In the genomic region with DNA sequence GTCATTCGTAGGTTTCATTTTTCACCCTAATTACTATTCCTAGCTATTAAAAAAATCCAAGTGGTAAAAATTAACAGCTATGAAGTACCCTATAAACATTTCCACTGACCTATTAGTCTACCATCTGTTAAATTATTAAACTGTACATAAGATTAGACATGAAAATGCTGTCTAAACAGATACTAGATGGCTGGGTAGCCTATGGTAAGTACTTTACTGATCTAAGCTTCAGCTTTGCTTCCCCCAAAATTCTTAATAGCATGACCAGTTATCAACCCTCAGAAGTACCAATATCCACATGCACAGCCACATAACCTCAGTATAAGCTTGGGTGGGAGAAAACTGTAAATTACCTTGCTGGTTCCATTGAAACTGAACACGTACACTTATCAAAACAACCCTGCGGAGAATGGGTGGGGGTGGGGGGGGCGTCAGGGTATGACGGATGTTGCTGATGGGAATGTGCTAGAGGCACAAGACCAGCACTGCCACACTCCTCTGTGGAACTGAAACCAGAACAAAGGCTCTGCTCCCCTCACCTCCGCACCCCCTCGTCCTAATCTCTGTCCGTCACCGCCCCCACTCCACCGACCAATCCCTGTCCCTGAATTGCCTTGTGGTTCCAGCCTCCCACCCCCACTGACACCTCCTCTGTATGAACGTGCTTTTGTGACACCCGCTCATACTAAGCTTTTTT, we compare ENCODE assay signal across 8 cellular contexts. TPM values are rescaled to one million over a fixed set of nuclear protein-coding genes. Genes with fewer than 3 reads are reported as not detected.
DNase-seq lines count a peak whose midpoint lies in the region; ATAC-seq and TF ChIP-seq lines count a peak whose summit lies in the region.

No MANE protein-coding gene starts in this region.

- no peak overlapping the region for H3K9ac ChIP-seq in mesenchymal stem cell (ENCODE audit: low read length)

- peaks cover 1% of the 10 kb centered on the region for H3K79me1 ChIP-seq in mesenchymal stem cell (replicated peaks; ENCODE audit: low read length, poor library complexity, severe bottlenecking)

- no peak overlapping the region for H2AFZ ChIP-seq in mesenchymal stem cell (ENCODE audit: low read depth, low read length)

- no peak overlapping the region for H2BK15ac ChIP-seq in mesenchymal stem cell (ENCODE audit: low read depth, poor library complexity, severe bottlenecking)

- no peak for TF ChIP-seq CTCF in transverse colon (IDR thresholded peaks at IDR 0.05)

- H3K27ac ChIP-seq in mesenchymal stem cell (ENCODE audit: low read length, poor library complexity, severe bottlenecking) = peak overlapping the region; percentile 83
- no peak overlapping the region for H3K27ac ChIP-seq in transverse colon

- no peak overlapping the region for H2BK12ac ChIP-seq in mesenchymal stem cell (ENCODE audit: low read length in 2 of 2)

- no peaks in the 10 kb centered on the region for H3K27me3 ChIP-seq in mesenchymal stem cell (ENCODE audit: control insufficient read depth in 1 of 2, insufficient read depth in 1 of 2, low read length in 2 of 2)
- H3K27me3 ChIP-seq in transverse colon = no peaks in the 10 kb centered on the region

- peak overlapping the region; percentile 56; the same call in 1 of the 2 replicates for H3K4me3 ChIP-seq in GM08714 (ENCODE audit: low read length)
- H3K4me3 ChIP-seq in mesenchymal stem cell (ENCODE audit: insufficient read depth in 1 of 2, low read depth in 1 of 2, low read length in 2 of 2) = no peak overlapping the region
- no peak overlapping the region for H3K4me3 ChIP-seq in transverse colon

- no peak overlapping the region for H3K23ac ChIP-seq in mesenchymal stem cell (ENCODE audit: low read length in 2 of 2)

- H2BK120ac ChIP-seq in mesenchymal stem cell (ENCODE audit: low read depth, low read length) = no peak overlapping the region

- peak; percentile 35 to 72 for DNase-seq in NCI-H524 (lab: John Stamatoyannopoulos, UW)
- peak; percentile 46 for DNase-seq in activated T-helper 1 cell treated with Interleukin-2 at 50 U/mL for 16 hours (ENCODE audit: low read depth)
- no peak for DNase-seq in mesenchymal stem cell
- DNase-seq in transverse colon = peak; percentile 73
- no peak for DNase-seq in Kasumi-1 (lab: John Stamatoyannopoulos, UW)
- no peak for DNase-seq in NCI-H748 (lab: John Stamatoyannopoulos, UW; ENCODE audit: unreplicated experiment)

- H3K4me1 ChIP-seq in mesenchymal stem cell (ENCODE audit: control insufficient read depth, insufficient read depth, low read depth, low read length) (peaks cover 17% of the 10 kb centered on the region), transverse colon (peaks cover 7 to 57% (median 29%) of the 10 kb centered on the region in 4 donors)

- H4K91ac ChIP-seq in mesenchymal stem cell (ENCODE audit: low read length) = no peak overlapping the region

- WGBS in mesenchymal stem cell = 92% methylated on average over 11 of the region's 12 CpGs
- 64 to 67% methylated on average over 6 to 12 of the region's 12 CpGs for WGBS in transverse colon (ENCODE audit: low coverage in 1 of 2), 2 donors

- in situ Hi-C loops in transverse colon (cut with MboI; ENCODE audit: low pct_ligation_motif_present in 1 of 4, low pct_unique_long_range_greater_than_20kb in 1 of 4, low sequenced_read_pairs in 3 of 4) = no loop called here

- H3K36me3 ChIP-seq in mesenchymal stem cell (ENCODE audit: control insufficient read depth in 1 of 2, insufficient read depth in 2 of 2, low read depth in 1 of 2, low read length in 2 of 2) (no peaks in the 10 kb centered on the region), transverse colon (no peaks in the 10 kb centered on the region)

- no peak overlapping the region for H3K4ac ChIP-seq in mesenchymal stem cell (ENCODE audit: low read depth in 1 of 2, low read length in 2 of 2)

- no peaks in the 10 kb centered on the region for H3K9me3 ChIP-seq in mesenchymal stem cell (ENCODE audit: control insufficient read depth, low read length)
- no peaks in the 10 kb centered on the region for H3K9me3 ChIP-seq in transverse colon

- intact Hi-C loops in transverse colon (cut with DNase I; ENCODE audit: low total_unique reads) = no loop called here

- H3K14ac ChIP-seq in mesenchymal stem cell (ENCODE audit: low read length in 2 of 2) = no peak overlapping the region

- peak overlapping the region; percentile 3 for H2BK5ac ChIP-seq in mesenchymal stem cell (ENCODE audit: low read depth, low read length, poor library complexity, severe bottlenecking)

- H2AK5ac ChIP-seq in mesenchymal stem cell (ENCODE audit: low read length, severe bottlenecking) = peak overlapping the region; percentile 5

- peak overlapping the region; percentile 47 for H3K4me2 ChIP-seq in mesenchymal stem cell (ENCODE audit: low read length, poor library complexity, severe bottlenecking)

- ATAC-seq in GM21786 (IDR thresholded peaks at IDR 0.05; ENCODE audit: unreplicated experiment) = peak; percentile 58

- TF ChIP-seq POLR2A in transverse colon (IDR thresholded peaks at IDR 0.05) = no peak

- no peak for TF ChIP-seq EP300 in transverse colon (IDR thresholded peaks at IDR 0.05; ENCODE audit: low read depth)

- no peak overlapping the region for H3K18ac ChIP-seq in mesenchymal stem cell (ENCODE audit: low read depth in 1 of 2, low read length in 2 of 2)

- peak overlapping the region; percentile 84 for H4K8ac ChIP-seq in mesenchymal stem cell (ENCODE audit: low read length)

RNA-seq across cellular contexts. Expression of gene B4GALT5, which starts 45.3 kb away (rescaled TPM):
- polyA plus RNA-seq in mesenchymal stem cell (2013, experiment 1 of 2) = 31.5 TPM
- polyA plus RNA-seq in mesenchymal stem cell (2013, experiment 2 of 2) = 32.4 TPM
- 10 to 100 TPM; 22.3 to 43.2 (median 29.4) TPM for total RNA-seq in transverse colon

Comparison
In these comparisons a context has a peak if more than half of its experiments do, and no peak if none do; other contexts are left out.
1. DNase-seq: peak in NCI-H524 (2 of 2), activated T-helper 1 cell treated with Interleukin-2 at 50 U/mL for 16 hours (single experiment) and transverse colon (single experiment); none in mesenchymal stem cell (single experiment), Kasumi-1 (0 of 2) and NCI-H748 (single experiment).